Comparison of ENCODE assay signal across 8 cellular contexts in the genomic region with DNA sequence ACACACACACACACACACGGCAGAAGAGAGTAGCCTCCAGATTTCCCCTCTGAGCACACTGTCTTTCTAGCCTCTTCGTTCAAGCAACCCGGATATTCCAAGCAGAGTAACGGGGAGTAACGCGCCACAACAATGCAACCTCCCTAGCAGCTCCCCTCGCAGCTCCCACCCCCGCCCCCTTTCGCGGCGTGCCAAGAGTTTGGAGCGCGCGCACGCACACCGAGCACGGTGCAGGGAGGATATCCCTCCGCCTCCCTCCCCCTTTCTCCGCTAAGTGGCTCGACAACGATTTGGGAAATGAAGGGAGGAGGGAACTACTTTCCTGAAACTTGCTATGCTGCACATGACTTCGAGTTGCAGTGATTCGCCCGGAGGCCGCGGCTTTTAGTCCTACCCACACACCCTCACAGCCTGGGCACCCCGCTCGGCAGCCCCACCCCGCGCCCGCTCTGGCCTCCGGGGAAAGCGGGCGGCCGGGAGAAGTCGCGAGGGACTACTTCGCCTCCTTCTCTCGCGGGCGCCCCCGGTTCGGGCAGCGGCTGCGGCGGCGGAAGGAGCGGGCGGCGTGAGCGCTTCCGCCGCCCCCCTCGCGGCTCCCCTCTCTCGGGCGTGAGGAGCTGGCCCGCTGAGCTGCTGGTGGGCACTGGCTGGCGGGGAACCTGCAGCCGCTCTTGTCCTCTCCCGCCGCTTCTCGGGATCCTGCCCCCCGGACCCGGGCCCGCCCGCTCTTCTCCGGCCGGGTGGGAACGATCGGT. TPM values are rescaled to one million over a fixed set of nuclear protein-coding genes. Genes with fewer than 3 reads are reported as not detected.
A peak's percentile ranks its signal among the peaks of the same experiment; 100 is the strongest.
DNase-seq lines count a peak whose midpoint lies in the region; ATAC-seq and TF ChIP-seq lines count a peak whose summit lies in the region.

No MANE protein-coding gene starts in this region.

- peak overlapping the region; percentile 97 to 98 (median 97) for H3K27ac Mint-ChIP-seq in nephron

- peaks cover 46% of the 10 kb centered on the region for H3K4me1 Mint-ChIP-seq in nephron

- peaks cover 8% of the 10 kb centered on the region for H3K27me3 Mint-ChIP-seq in nephron (ENCODE audit: low read depth)

- DNase-seq in DMS153 treated with DMSO at 0.1 percent for 48 hours (lab: John Stamatoyannopoulos, UW; ENCODE audit: unreplicated experiment) (peak; percentile 54), LHCN-M2 (ENCODE audit: low read depth) (peak; percentile 99), SHP77 treated with DMSO at 0.1 percent for 48 hours (lab: John Stamatoyannopoulos, UW) (peak; percentile 91), foreskin fibroblast (peak; percentile 99), stromal cell of bone marrow (ENCODE audit: low read depth) (peak; percentile 97)
- DNase-seq in activated gamma-delta T cell treated with anti-CD3 and anti-CD28 coated beads, Interleukin-2, amount 50 U/mL, for 16 hours (ENCODE audit: low read depth): peak; percentile 28

- no peak for TF ChIP-seq CTCF in foreskin fibroblast (IDR thresholded peaks at IDR 0.05; ENCODE audit: low read depth, low read length)
- no peak for TF ChIP-seq CTCF in nephron (IDR thresholded peaks at IDR 0.05; ENCODE audit: unreplicated experiment in 3 of 3)

- ATAC-seq in GM21786 (IDR thresholded peaks at IDR 0.05; ENCODE audit: unreplicated experiment): peak; percentile 37

- no peaks in the 10 kb centered on the region for H3K36me3 Mint-ChIP-seq in nephron (ENCODE audit: low read depth)

- no peaks in the 10 kb centered on the region for H3K9me3 Mint-ChIP-seq in nephron

- peak overlapping the region; percentile 66 to 91 for H3K4me3 ChIP-seq in foreskin fibroblast (ENCODE audit: low read depth in 1 of 2, low read length in 2 of 2)

- peak overlapping the region; percentile 87 to 91 (median 91) for H3K4me3 Mint-ChIP-seq in nephron

RNA-seq across cellular contexts. Expression of a gene that starts 0.7 kb away (rescaled TPM):
- total RNA-seq in LHCN-M2 (2014; rRNA removed): 46.1 and 48.4 TPM in 2 replicates
- polyA plus RNA-seq in LHCN-M2 (2012): 7.1 TPM

Comparison
In these comparisons a context has a peak if more than half of its experiments do, and no peak if none do; other contexts are left out.
1. Peak in every context shown above with its lines: DNase-seq, ATAC-seq and H3K4me3 ChIP-seq.
2. DNase-seq: peak in every context shown above with its lines; median percentile 99 in LHCN-M2; 99 in foreskin fibroblast; 97 in stromal cell of bone marrow; 91 in SHP77 treated with DMSO at 0.1 percent for 48 hours; 54 in DMS153 treated with DMSO at 0.1 percent for 48 hours; 28 in activated gamma-delta T cell treated with anti-CD3 and anti-CD28 coated beads, Interleukin-2, amount 50 U/mL, for 16 hours.